Comparison of ENCODE assay signal across 9 cellular contexts in genomic region chr4:128573781-128574508, GRCh38.
DNase-seq lines count a peak whose midpoint lies in the region; ATAC-seq and TF ChIP-seq lines count a peak whose summit lies in the region.
"Had no signal": no experiment of that assay in that cellular context is flagged by ENCODE, and none has a peak within 500 bp of the region (broad histone marks: within the 10 kb centered on the region; RNA-seq: fewer than 3 reads in every experiment).

No MANE protein-coding gene starts in this region.

- no peaks in the 10 kb centered on the region for H3K27me3 ChIP-seq in mesendoderm (ENCODE audit: insufficient read depth, low read length, poor library complexity)

- H3K18ac ChIP-seq in mesendoderm (ENCODE audit: low read length), result no peak overlapping the region

- DNase-seq in AG08395 (ENCODE audit: low spot score) (peak; percentile 81), LHCN-M2 (ENCODE audit: low read depth) (peak; percentile 85), epithelial cell of proximal tubule (ENCODE audit: low read depth) (peak; percentile 99), mesendoderm (peak; percentile 89), mesenteric fat pad (ENCODE audit: low spot score) (no peak), ecto neural progenitor cell (ENCODE audit: low spot score) (no peak)

- no peak for ATAC-seq in HG03432 (IDR thresholded peaks at IDR 0.05; ENCODE audit: unreplicated experiment)
- ATAC-seq in activated CD4-positive, CD25-positive, alpha-beta regulatory T cell treated with anti-CD3 and anti-CD28 coated beads, Interleukin-2, amount 50 U/mL, for 24 hours, result no peak

- H2BK120ac ChIP-seq in mesendoderm (ENCODE audit: low read depth, low read length), result no peak overlapping the region

- no peak overlapping the region for H2BK5ac ChIP-seq in mesendoderm (ENCODE audit: low read length)

- H3K27ac ChIP-seq in mesendoderm (ENCODE audit: low read depth, low read length), result no peak overlapping the region
- H3K27ac ChIP-seq: HL-60 had no signal

- H3K56ac ChIP-seq in mesendoderm (ENCODE audit: low read length), result no peak overlapping the region

- no peak overlapping the region for H3K9ac ChIP-seq in mesendoderm (ENCODE audit: low read length)

- H3K36me3 ChIP-seq in mesendoderm (ENCODE audit: control insufficient read depth, insufficient read depth, low read length), result no peaks in the 10 kb centered on the region

- H3K79me1 ChIP-seq in mesendoderm (ENCODE audit: low read length), result no peaks in the 10 kb centered on the region

- H3K4me2 ChIP-seq in mesendoderm (ENCODE audit: low read length), result no peak overlapping the region

- no peak overlapping the region for H4K5ac ChIP-seq in mesendoderm (ENCODE audit: low read length)

- H2AK5ac ChIP-seq in mesendoderm (ENCODE audit: low read length), result no peak overlapping the region

- no peaks in the 10 kb centered on the region for H3K79me2 ChIP-seq in mesendoderm (ENCODE audit: control insufficient read depth, insufficient read depth, low read length)

- H2BK15ac ChIP-seq in mesendoderm (replicated peaks; ENCODE audit: low read depth), result no peak overlapping the region

- no peak overlapping the region for H3K4me3 ChIP-seq in epithelial cell of proximal tubule (ENCODE audit: low read depth, low read length)
- H3K4me3 ChIP-seq in mesendoderm (ENCODE audit: low read length), result no peak overlapping the region

- no peak for TF ChIP-seq CTCF in epithelial cell of proximal tubule (conservative IDR thresholded peaks at IDR 0.05; ENCODE audit: low read depth, low read length)

- WGBS in mesendoderm (ENCODE audit: extremely low coverage, insufficient coverage, low lambda C conversion rate), result no CpG with 5 or more reads among the region's 4 CpGs

- H3K4ac ChIP-seq in mesendoderm (ENCODE audit: low read depth, low read length), result no peak overlapping the region

- no peak overlapping the region for H4K8ac ChIP-seq in mesendoderm (ENCODE audit: low read depth, low read length)

- no peak overlapping the region for H3K23ac ChIP-seq in mesendoderm (ENCODE audit: low read length)

- H3K4me1 ChIP-seq in mesendoderm (ENCODE audit: control insufficient read depth, low read depth, low read length), result no peaks in the 10 kb centered on the region

Comparison
In these comparisons a context has a peak if more than half of its experiments do, and no peak if none do; other contexts are left out.
1. DNase-seq: peak in AG08395 (single experiment), LHCN-M2 (single experiment), epithelial cell of proximal tubule (single experiment) and mesendoderm (single experiment); none in mesenteric fat pad (single experiment) and ecto neural progenitor cell (single experiment).